Comparison of ENCODE assay signal across 8 cellular contexts in the genomic region with DNA sequence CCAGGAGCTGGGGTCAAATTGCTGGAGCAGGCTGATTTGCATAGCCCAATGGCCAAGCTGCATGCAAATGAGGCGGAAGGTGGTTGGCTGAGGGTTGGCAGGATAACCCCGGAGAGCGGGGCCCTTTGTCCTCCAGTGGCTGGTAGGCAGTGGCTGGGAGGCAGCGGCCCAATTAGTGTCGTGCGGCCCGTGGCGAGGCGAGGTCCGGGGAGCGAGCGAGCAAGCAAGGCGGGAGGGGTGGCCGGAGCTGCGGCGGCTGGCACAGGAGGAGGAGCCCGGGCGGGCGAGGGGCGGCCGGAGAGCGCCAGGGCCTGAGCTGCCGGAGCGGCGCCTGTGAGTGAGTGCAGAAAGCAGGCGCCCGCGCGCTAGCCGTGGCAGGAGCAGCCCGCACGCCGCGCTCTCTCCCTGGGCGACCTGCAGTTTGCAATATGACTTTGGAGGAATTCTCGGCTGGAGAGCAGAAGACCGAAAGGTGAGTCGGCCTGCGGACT. TPM values are rescaled to one million over a fixed set of nuclear protein-coding genes. Genes with fewer than 3 reads are reported as not detected.
DNase-seq lines count a peak whose midpoint lies in the region; ATAC-seq and TF ChIP-seq lines count a peak whose summit lies in the region.

GADD45A (plus strand) TSS at position 135 of the 491 bp plus-strand sequence; CDS start at position 429, 294 bp downstream.

- TF ChIP-seq CTCF in BE2C (IDR thresholded peaks at IDR 0.05; ENCODE audit: low read depth, low read length): no peak
- no peak for TF ChIP-seq CTCF in colonic mucosa (IDR thresholded peaks at IDR 0.05)

- peak; percentile 78 for ATAC-seq in HG03460 (IDR thresholded peaks at IDR 0.05; ENCODE audit: unreplicated experiment)
- ATAC-seq in left colon: peak; percentile 82

- peak; percentile 94 for DNase-seq in BE2C
- peak; percentile 93 for DNase-seq in GM19240 (ENCODE audit: insufficient read length, low spot score)
- peak; percentile 97 to 99 for DNase-seq in NCI-H526 (lab: John Stamatoyannopoulos, UW)
- peak; percentile 95 for DNase-seq in activated CD4-positive, alpha-beta T cell treated with anti-CD3 and anti-CD28 coated beads for 48 hours
- DNase-seq in colonic mucosa: peak; percentile 99
- peak; percentile 97 to 100 for DNase-seq in left colon
- DNase-seq in stimulated activated CD4-positive, alpha-beta T cell treated with anti-CD3 and anti-CD28 coated beads, Interleukin-1b, Interleukin-23, amount 100 ng/mL, for 48 hours: peak; percentile 97

- peak within 1 kb of the TSS; percentile 92 for H3K27ac ChIP-seq in colonic mucosa

- H3K9me3 ChIP-seq in BE2C (no peaks in the 10 kb centered on the region), colonic mucosa (no peaks in the 10 kb centered on the region)

- H3K36me3 ChIP-seq in BE2C (peaks cover 6% of the 10 kb centered on the region; the same call in 1 of the 2 replicates), colonic mucosa (no peaks in the 10 kb centered on the region)

- H3K4me1 ChIP-seq in BE2C (peaks cover 9% of the 10 kb centered on the region; the same call in 1 of the 2 replicates), colonic mucosa (peaks cover 9% of the 10 kb centered on the region)

- H3K4me3 ChIP-seq in BE2C (ENCODE audit: low read depth, low read length): peak within 1 kb of the TSS; percentile 84
- peak within 1 kb of the TSS; percentile 72 for H3K4me3 ChIP-seq in colonic mucosa

- no peaks in the 10 kb centered on the region for H3K27me3 ChIP-seq in BE2C
- H3K27me3 ChIP-seq in colonic mucosa: no peaks in the 10 kb centered on the region

- intact Hi-C loops in colonic mucosa (cut with DNase I): loop anchor here (5.0 to 10.0 kb wide), 3 partner anchors 72 to 150 kb away; no protein-coding TSS in a partner anchor
- intact Hi-C loops in left colon (cut with DNase I, micrococcal nuclease): loop anchor here in 1 of 2 donors (5.0 kb wide), 1 partner anchor 77 kb away; no protein-coding TSS in a partner anchor

- H3K9ac ChIP-seq in colonic mucosa (ENCODE audit: low read depth in 2 of 2, low read length in 2 of 2): peak within 1 kb of the TSS; percentile 91 to 95

RNA-seq across cellular contexts. Expression of gene GADD45A, which starts in this region (rescaled TPM):
- polyA plus RNA-seq in BE2C (2012; ENCODE audit: insufficient read depth, insufficient read length, low read depth): 64.4 TPM
- 10 to 100 TPM; 29.0 to 29.4 TPM for total RNA-seq in colonic mucosa
- total RNA-seq in left colon: 10 to 100 TPM; 43.4 to 49.7 TPM

Comparison
In these comparisons a context has a peak if more than half of its experiments do, and no peak if none do; other contexts are left out.
1. Peak in every context shown above with its lines: DNase-seq, ATAC-seq, H3K4me3 ChIP-seq and H3K27ac ChIP-seq.